Comparison of ENCODE assay signal across 1 cellular context in genomic region chr11:119169272-119169719, GRCh38.
A peak's percentile ranks its signal among the peaks of the same experiment; 100 is the strongest.
TF ChIP-seq lines count a peak whose summit lies in the region.

No MANE protein-coding gene starts in this region.

TF ChIP-seq in HepG2, 621 proteins besides CTCF, POLR2A, EP300 and RAD21:
- no peak for TF ChIP-seq MIXL1 (CRISPR knock-in tag; IDR thresholded peaks at IDR 0.05)
- no peak for TF ChIP-seq RARA (CRISPR knock-in tag; IDR thresholded peaks at IDR 0.05)
- peak; percentile 15; the same call in 1 of the 2 replicates for TF ChIP-seq ZNF605 (CRISPR knock-in tag; IDR thresholded peaks at IDR 0.05)
- TF ChIP-seq, protein P1, sequence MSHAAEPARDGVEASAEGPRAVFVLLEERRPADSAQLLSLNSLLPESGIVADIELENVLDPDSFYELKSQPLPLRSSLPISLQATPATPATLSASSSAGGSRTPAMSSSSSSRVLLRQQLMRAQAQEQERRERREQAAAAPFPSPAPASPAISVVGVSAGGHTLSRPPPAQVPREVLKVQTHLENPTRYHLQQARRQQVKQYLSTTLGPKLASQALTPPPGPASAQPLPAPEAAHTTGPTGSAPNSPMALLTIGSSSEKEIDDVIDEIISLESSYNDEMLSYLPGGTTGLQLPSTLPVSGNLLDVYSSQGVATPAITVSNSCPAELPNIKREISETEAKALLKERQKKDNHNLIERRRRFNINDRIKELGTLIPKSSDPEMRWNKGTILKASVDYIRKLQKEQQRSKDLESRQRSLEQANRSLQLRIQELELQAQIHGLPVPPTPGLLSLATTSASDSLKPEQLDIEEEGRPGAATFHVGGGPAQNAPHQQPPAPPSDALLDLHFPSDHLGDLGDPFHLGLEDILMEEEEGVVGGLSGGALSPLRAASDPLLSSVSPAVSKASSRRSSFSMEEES (CRISPR knock-in tag; IDR thresholded peaks at IDR 0.05), result 0 out of 2 replicates have a peak, but pooled peaks have one; percentile 2
- no peak for TF ChIP-seq ARNTL (CRISPR knock-in tag; IDR thresholded peaks at IDR 0.05)
- 0 out of 2 replicates have a peak, but pooled peaks have one; percentile 29 for TF ChIP-seq PHF21A (CRISPR knock-in tag; IDR thresholded peaks at IDR 0.05)
- peak; percentile 2; the same call in 1 of the 2 replicates for TF ChIP-seq MAZ (IDR thresholded peaks at IDR 0.05; ENCODE audit: borderline replicate concordance, low read depth, low read length)
- TF ChIP-seq MAZ (CRISPR knock-in tag; IDR thresholded peaks at IDR 0.05; ENCODE audit: low read depth), result no peak
- peak; percentile 87; the same call in 1 of the 2 replicates for TF ChIP-seq NRL (CRISPR knock-in tag; IDR thresholded peaks at IDR 0.05; ENCODE audit: borderline replicate concordance)
- TF ChIP-seq ZNF556 (CRISPR knock-in tag; IDR thresholded peaks at IDR 0.05; ENCODE audit: borderline replicate concordance), result 0 out of 2 replicates have a peak, but pooled peaks have one; percentile 6
- no peak for TF ChIP-seq TMF1 (CRISPR knock-in tag; IDR thresholded peaks at IDR 0.05; ENCODE audit: low read depth)
- TF ChIP-seq RFXANK (CRISPR knock-in tag; IDR thresholded peaks at IDR 0.05), result 0 out of 2 replicates have a peak, but pooled peaks have one; percentile 1
- 0 out of 2 replicates have a peak, but pooled peaks have one; percentile 5 for TF ChIP-seq CAMTA2 (CRISPR knock-in tag; IDR thresholded peaks at IDR 0.05; ENCODE audit: borderline replicate concordance)
- no peak for TF ChIP-seq AHR (CRISPR knock-in tag; IDR thresholded peaks at IDR 0.05)
- TF ChIP-seq SRF (IDR thresholded peaks at IDR 0.05; ENCODE audit: low read depth, low read length), result peak; percentile 74; the same call in 1 of the 2 replicates
- TF ChIP-seq POLR2AphosphoS2 (IDR thresholded peaks at IDR 0.05; ENCODE audit: low read depth, low read length), result no peak
- peak; percentile 76; the same call in 1 of the 2 replicates for TF ChIP-seq ZNF652 (CRISPR knock-in tag; IDR thresholded peaks at IDR 0.05; ENCODE audit: borderline replicate concordance, low read depth)
- 0 out of 2 replicates have a peak, but pooled peaks have one; percentile 2 for TF ChIP-seq ZNF615 (CRISPR knock-in tag; IDR thresholded peaks at IDR 0.05; ENCODE audit: borderline replicate concordance)
- 0 out of 2 replicates have a peak, but pooled peaks have one; percentile 29 for TF ChIP-seq ZBTB3 (CRISPR knock-in tag; IDR thresholded peaks at IDR 0.05; ENCODE audit: borderline replicate concordance, low read depth)
- no peak for TF ChIP-seq FOXK1 (CRISPR knock-in tag; IDR thresholded peaks at IDR 0.05; ENCODE audit: borderline replicate concordance, low read depth)
- TF ChIP-seq NKX3-1 (CRISPR knock-in tag; IDR thresholded peaks at IDR 0.05), result peak; percentile 6; the same call in 1 of the 2 replicates
- TF ChIP-seq, protein P2, sequence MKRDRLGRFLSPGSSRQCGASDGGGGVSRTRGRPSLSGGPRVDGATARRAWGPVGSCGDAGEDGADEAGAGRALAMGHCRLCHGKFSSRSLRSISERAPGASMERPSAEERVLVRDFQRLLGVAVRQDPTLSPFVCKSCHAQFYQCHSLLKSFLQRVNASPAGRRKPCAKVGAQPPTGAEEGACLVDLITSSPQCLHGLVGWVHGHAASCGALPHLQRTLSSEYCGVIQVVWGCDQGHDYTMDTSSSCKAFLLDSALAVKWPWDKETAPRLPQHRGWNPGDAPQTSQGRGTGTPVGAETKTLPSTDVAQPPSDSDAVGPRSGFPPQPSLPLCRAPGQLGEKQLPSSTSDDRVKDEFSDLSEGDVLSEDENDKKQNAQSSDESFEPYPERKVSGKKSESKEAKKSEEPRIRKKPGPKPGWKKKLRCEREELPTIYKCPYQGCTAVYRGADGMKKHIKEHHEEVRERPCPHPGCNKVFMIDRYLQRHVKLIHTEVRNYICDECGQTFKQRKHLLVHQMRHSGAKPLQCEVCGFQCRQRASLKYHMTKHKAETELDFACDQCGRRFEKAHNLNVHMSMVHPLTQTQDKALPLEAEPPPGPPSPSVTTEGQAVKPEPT (CRISPR knock-in tag; IDR thresholded peaks at IDR 0.05; ENCODE audit: low read depth), result peak; percentile 34; the same call in 1 of the 2 replicates
- peak; percentile 31; the same call in 1 of the 2 replicates for TF ChIP-seq ATF5 (CRISPR knock-in tag; IDR thresholded peaks at IDR 0.05; ENCODE audit: low read depth)
- 0 out of 2 replicates have a peak, but pooled peaks have one; percentile 22 for TF ChIP-seq BORCS8-MEF2B (CRISPR knock-in tag; IDR thresholded peaks at IDR 0.05)
- TF ChIP-seq ZNF777 (CRISPR knock-in tag; IDR thresholded peaks at IDR 0.05), result peak; percentile 23; the same call in 1 of the 2 replicates
- TF ChIP-seq, protein P3, sequence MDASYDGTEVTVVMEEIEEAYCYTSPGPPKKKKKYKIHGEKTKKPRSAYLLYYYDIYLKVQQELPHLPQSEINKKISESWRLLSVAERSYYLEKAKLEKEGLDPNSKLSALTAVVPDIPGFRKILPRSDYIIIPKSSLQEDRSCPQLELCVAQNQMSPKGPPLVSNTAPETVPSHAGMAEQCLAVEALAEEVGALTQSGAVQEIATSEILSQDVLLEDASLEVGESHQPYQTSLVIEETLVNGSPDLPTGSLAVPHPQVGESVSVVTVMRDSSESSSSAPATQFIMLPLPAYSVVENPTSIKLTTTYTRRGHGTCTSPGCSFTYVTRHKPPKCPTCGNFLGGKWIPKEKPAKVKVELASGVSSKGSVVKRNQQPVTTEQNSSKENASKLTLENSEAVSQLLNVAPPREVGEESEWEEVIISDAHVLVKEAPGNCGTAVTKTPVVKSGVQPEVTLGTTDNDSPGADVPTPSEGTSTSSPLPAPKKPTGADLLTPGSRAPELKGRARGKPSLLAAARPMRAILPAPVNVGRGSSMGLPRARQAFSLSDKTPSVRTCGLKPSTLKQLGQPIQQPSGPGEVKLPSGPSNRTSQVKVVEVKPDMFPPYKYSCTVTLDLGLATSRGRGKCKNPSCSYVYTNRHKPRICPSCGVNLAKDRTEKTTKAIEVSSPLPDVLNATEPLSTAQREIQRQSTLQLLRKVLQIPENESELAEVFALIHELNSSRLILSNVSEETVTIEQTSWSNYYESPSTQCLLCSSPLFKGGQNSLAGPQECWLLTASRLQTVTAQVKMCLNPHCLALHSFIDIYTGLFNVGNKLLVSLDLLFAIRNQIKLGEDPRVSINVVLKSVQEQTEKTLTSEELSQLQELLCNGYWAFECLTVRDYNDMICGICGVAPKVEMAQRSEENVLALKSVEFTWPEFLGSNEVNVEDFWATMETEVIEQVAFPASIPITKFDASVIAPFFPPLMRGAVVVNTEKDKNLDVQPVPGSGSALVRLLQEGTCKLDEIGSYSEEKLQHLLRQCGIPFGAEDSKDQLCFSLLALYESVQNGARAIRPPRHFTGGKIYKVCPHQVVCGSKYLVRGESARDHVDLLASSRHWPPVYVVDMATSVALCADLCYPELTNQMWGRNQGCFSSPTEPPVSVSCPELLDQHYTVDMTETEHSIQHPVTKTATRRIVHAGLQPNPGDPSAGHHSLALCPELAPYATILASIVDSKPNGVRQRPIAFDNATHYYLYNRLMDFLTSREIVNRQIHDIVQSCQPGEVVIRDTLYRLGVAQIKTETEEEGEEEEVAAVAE (CRISPR knock-in tag; IDR thresholded peaks at IDR 0.05; ENCODE audit: borderline replicate concordance), result peak; percentile 88
- 0 out of 2 replicates have a peak, but pooled peaks have one; percentile 19 for TF ChIP-seq RXRA (CRISPR knock-in tag; IDR thresholded peaks at IDR 0.05)
